In genomic region chr4:169416461-169416860, GRCh38 we compare ENCODE assay signal across 23 cellular contexts.
"Had no signal": no experiment of that assay in that cellular context is flagged by ENCODE, and none has a peak within 500 bp of the region (broad histone marks: within the 10 kb centered on the region; RNA-seq: fewer than 3 reads in every experiment).

No MANE protein-coding gene starts in this region.

- ATAC-seq: effector memory CD8-positive, alpha-beta T cell; esophagus mucosa; gastrocnemius medialis; heart right ventricle; left cardiac atrium; left lung; left ventricle myocardium superior; mucosa of descending colon had no signal

- H3K36me3 ChIP-seq: colonic mucosa, gastrocnemius medialis, left lung had no signal

- H3K4me1 Mint-ChIP-seq: memory B cell had no signal

- H3K27ac Mint-ChIP-seq: dendritic cell treated with granulocyte-macrophage colony-stimulating factor and Interleukin-4, amounts not matched to agents 40 ng/mL and 50 ng/mL, for 4 days; effector memory CD8-positive, alpha-beta T cell; endodermal cell; memory B cell; mesothelial cell of epicardium had no signal

- H3K27ac ChIP-seq: colonic mucosa, epithelial cell of prostate, esophagus squamous epithelium, gastrocnemius medialis, heart right ventricle, left lung had no signal

- DNase-seq: colonic mucosa; cortex of kidney; effector CD8-positive, alpha-beta T cell; effector memory CD8-positive, alpha-beta T cell; endodermal cell; erythroblast; esophagus squamous epithelium; foreskin fibroblast; gastrocnemius medialis; glutamatergic neuron; heart right ventricle; hippocampal formation; left cardiac atrium; left lung; left ventricle myocardium superior; mammary epithelial cell; mucosa of descending colon had no signal

- H3K9me3 ChIP-seq: colonic mucosa, esophagus squamous epithelium, gastrocnemius medialis, heart right ventricle, left lung, mucosa of descending colon had no signal

- H3K27me3 ChIP-seq: colonic mucosa, esophagus squamous epithelium, gastrocnemius medialis, heart right ventricle, left lung had no signal

- H3K27me3 Mint-ChIP-seq: dendritic cell treated with granulocyte-macrophage colony-stimulating factor and Interleukin-4, amounts not matched to agents 40 ng/mL and 50 ng/mL, for 4 days; effector memory CD8-positive, alpha-beta T cell; memory B cell had no signal

- H3K4me3 Mint-ChIP-seq: dendritic cell treated with granulocyte-macrophage colony-stimulating factor and Interleukin-4, amounts not matched to agents 40 ng/mL and 50 ng/mL, for 4 days; effector memory CD8-positive, alpha-beta T cell; endodermal cell; memory B cell; mesothelial cell of epicardium had no signal

- H3K9me3 Mint-ChIP-seq: dendritic cell treated with granulocyte-macrophage colony-stimulating factor and Interleukin-4, amounts not matched to agents 40 ng/mL and 50 ng/mL, for 4 days; effector memory CD8-positive, alpha-beta T cell; endodermal cell; memory B cell had no signal

- H3K4me3 ChIP-seq: colonic mucosa, esophagus squamous epithelium, gastrocnemius medialis, heart right ventricle, left lung, lung, mucosa of descending colon had no signal

- H3K4me1 ChIP-seq: gastrocnemius medialis, left lung had no signal
